ENCODE assay signal across 1 cellular context in genomic region chr7:114405427-114405826, GRCh38.
A peak's percentile ranks its signal among the peaks of the same experiment; 100 is the strongest.
TF ChIP-seq lines count a peak whose summit lies in the region.

No MANE protein-coding gene starts in this region.

TF ChIP-seq in GM12878, 131 proteins besides CTCF, POLR2A, EP300 and RAD21:
- no peak for TF ChIP-seq NFIC (IDR thresholded peaks at IDR 0.05; ENCODE audit: low read depth, low read length)
- TF ChIP-seq SMC3 (IDR thresholded peaks at IDR 0.05; ENCODE audit: borderline replicate concordance, low read length): 0 out of 2 replicates have a peak, but pooled peaks have one; percentile 23
TF ChIP-seq in GM12878: peak in this region for 1.
